ENCODE assay signal across 1 cellular context in genomic region chr1:117929340-117930172, GRCh38.
TF ChIP-seq lines count a peak whose summit lies in the region.

TSS of gene GDAP2 (minus strand) at chr1:117929621. CDS start at chr1:117920357, 9,264 bp downstream.
TSS of gene WDR3 (plus strand) at chr1:117929739. CDS start at chr1:117933320, 3,581 bp downstream.

TF ChIP-seq in HepG2, 621 proteins besides CTCF, POLR2A, EP300 and RAD21 (continued from another document and continues in another):
- TF ChIP-seq CREB3 (CRISPR knock-in tag; IDR thresholded peaks at IDR 0.05) (no peak), NAIF1 (CRISPR knock-in tag; IDR thresholded peaks at IDR 0.05; ENCODE audit: borderline replicate concordance) (no peak), ZUFSP (CRISPR knock-in tag; IDR thresholded peaks at IDR 0.05; ENCODE audit: borderline replicate concordance) (no peak), RAD51 (IDR thresholded peaks at IDR 0.05; ENCODE audit: borderline replicate concordance) (no peak), ZBTB14 (CRISPR knock-in tag; IDR thresholded peaks at IDR 0.05) (0 out of 2 replicates have a peak, but pooled peaks have one; percentile 27), ZNF605 (CRISPR knock-in tag; IDR thresholded peaks at IDR 0.05) (peak; percentile 44; the same call in 1 of the 2 replicates), NPAS2 (CRISPR knock-in tag; IDR thresholded peaks at IDR 0.05; ENCODE audit: borderline replicate concordance) (no peak), NCOA1 (CRISPR knock-in tag; IDR thresholded peaks at IDR 0.05) (no peak), RELA (CRISPR knock-in tag; IDR thresholded peaks at IDR 0.05) (no peak), ZSCAN22 (CRISPR knock-in tag; IDR thresholded peaks at IDR 0.05) (no peak), SNAPC2 (CRISPR knock-in tag; IDR thresholded peaks at IDR 0.05) (no peak), THAP8 (CRISPR knock-in tag; IDR thresholded peaks at IDR 0.05; ENCODE audit: borderline replicate concordance) (no peak), ZBTB20 (CRISPR knock-in tag; IDR thresholded peaks at IDR 0.05; ENCODE audit: borderline replicate concordance, low read depth) (peak; percentile 61; the same call in 1 of the 2 replicates), HOXA3 (CRISPR knock-in tag; IDR thresholded peaks at IDR 0.05) (peak; percentile 40), PHF5A (CRISPR knock-in tag; IDR thresholded peaks at IDR 0.05; ENCODE audit: low read depth, unreplicated experiment) (no peak), ZSCAN29 (CRISPR knock-in tag; conservative IDR thresholded peaks at IDR 0.05) (0 out of 2 replicates have a peak, but pooled peaks have one; percentile 42), HOXA5 (CRISPR knock-in tag; IDR thresholded peaks at IDR 0.05) (0 out of 2 replicates have a peak, but pooled peaks have one; percentile 39), ATF6 (CRISPR knock-in tag; conservative IDR thresholded peaks at IDR 0.05) (no peak), ATF4 (CRISPR knock-in tag; IDR thresholded peaks at IDR 0.05) (peak in 1 of 2 experiments; percentile 33; a peak in 1 of 4 replicates), CERS6 (CRISPR knock-in tag; IDR thresholded peaks at IDR 0.05) (no peak), KDM1A (CRISPR knock-in tag; IDR thresholded peaks at IDR 0.05) (no peak), IRF1 (CRISPR knock-in tag; IDR thresholded peaks at IDR 0.05; ENCODE audit: low read depth) (no peak), ZNF556 (CRISPR knock-in tag; IDR thresholded peaks at IDR 0.05; ENCODE audit: borderline replicate concordance) (peak; percentile 66; the same call in 1 of the 2 replicates), ZMYM4 (CRISPR knock-in tag; IDR thresholded peaks at IDR 0.05) (peak; percentile 89), BHLHE40 (IDR thresholded peaks at IDR 0.05; ENCODE audit: low read length) (no peak; the same call in 1 of the 2 replicates), MXD4 (CRISPR knock-in tag; IDR thresholded peaks at IDR 0.05) (peak; percentile 92), ZNF432 (CRISPR knock-in tag; IDR thresholded peaks at IDR 0.05; ENCODE audit: borderline replicate concordance) (peak; percentile 37; the same call in 1 of the 2 replicates), ZNF770 (CRISPR knock-in tag; IDR thresholded peaks at IDR 0.05) (peak; percentile 91), FOXA3 (CRISPR knock-in tag; IDR thresholded peaks at IDR 0.05) (no peak), SATB2 (CRISPR knock-in tag; IDR thresholded peaks at IDR 0.05) (0 out of 2 replicates have a peak, but pooled peaks have one; percentile 31), GABPA (IDR thresholded peaks at IDR 0.05; ENCODE audit: low read depth, low read length) (peak; percentile 86), GABPA (CRISPR knock-in tag; IDR thresholded peaks at IDR 0.05; ENCODE audit: low read depth) (peak; percentile 97), ATAD3A (CRISPR knock-in tag; IDR thresholded peaks at IDR 0.05) (no peak), STAT6 (CRISPR knock-in tag; IDR thresholded peaks at IDR 0.05; ENCODE audit: borderline replicate concordance) (no peak), JUNB (CRISPR knock-in tag; IDR thresholded peaks at IDR 0.05; ENCODE audit: borderline replicate concordance) (no peak), USF2 (IDR thresholded peaks at IDR 0.05; ENCODE audit: low read depth, low read length) (no peak), USF2 (CRISPR knock-in tag; IDR thresholded peaks at IDR 0.05; ENCODE audit: borderline replicate concordance) (no peak), ELK4 (CRISPR knock-in tag; IDR thresholded peaks at IDR 0.05; ENCODE audit: borderline replicate concordance) (no peak), ZNF883 (CRISPR knock-in tag; IDR thresholded peaks at IDR 0.05; ENCODE audit: not compliant biosample characterization) (no peak), TBX2 (CRISPR knock-in tag; IDR thresholded peaks at IDR 0.05; ENCODE audit: borderline replicate concordance) (peak; percentile 64), XBP1 (CRISPR knock-in tag; IDR thresholded peaks at IDR 0.05) (no peak), SP140L (CRISPR knock-in tag; IDR thresholded peaks at IDR 0.05; ENCODE audit: borderline replicate concordance) (no peak), ZNF576 (CRISPR knock-in tag; IDR thresholded peaks at IDR 0.05) (no peak)
